8 cellular contexts compared by ENCODE assay signal in the genomic region with DNA sequence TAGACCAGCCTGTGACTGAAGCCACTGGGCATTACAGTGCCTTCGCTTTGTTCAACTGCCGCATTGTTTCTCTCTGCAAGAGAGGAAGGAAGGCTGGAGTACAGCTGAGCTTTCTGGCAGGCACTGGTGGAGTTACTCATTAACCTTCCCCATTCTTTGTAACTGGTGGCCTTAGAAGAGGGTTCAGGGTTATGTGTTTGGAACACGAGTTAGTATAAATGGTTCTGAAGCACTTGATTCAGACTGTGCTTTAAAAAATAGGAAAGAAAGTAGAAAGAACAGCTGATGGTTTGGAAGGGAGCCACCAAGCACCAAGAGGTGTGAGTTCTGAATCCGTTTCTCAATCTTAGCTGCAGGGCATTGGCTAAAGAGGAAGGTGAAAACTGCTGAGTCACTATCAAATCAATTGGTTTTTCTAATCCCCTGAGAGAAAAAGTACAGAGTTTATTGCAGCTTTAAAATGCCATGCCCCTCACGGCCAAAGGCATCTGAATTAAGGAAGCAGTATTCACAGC. TPM values are rescaled to one million over a fixed set of nuclear protein-coding genes. Genes with fewer than 3 reads are reported as not detected.
DNase-seq lines count a peak whose midpoint lies in the region; ATAC-seq and TF ChIP-seq lines count a peak whose summit lies in the region.

No MANE protein-coding gene starts in this region.

- H3K36me3 ChIP-seq in A673 (ENCODE audit: insufficient read depth, low read length, poor library complexity, severe bottlenecking) (no peaks in the 10 kb centered on the region), mucosa of rectum (ENCODE audit: control insufficient read depth in 2 of 2, insufficient read depth in 2 of 2, low read length in 2 of 2) (no peaks in the 10 kb centered on the region), uterus (no peaks in the 10 kb centered on the region)

- intact Hi-C loops in A673 (cut with micrococcal nuclease; ENCODE audit: unreplicated experiment) (loop anchor here (5.0 kb wide), 1 partner anchor 64 kb away; a partner anchor contains a TSS), uterus (cut with DNase I; ENCODE audit: low total_unique reads) (no loop called here)

- no TSS peak for BruUV-seq in A673 (replicated peaks; lab: Mats Ljungman, UMichigan)

- POLR2A ChIA-PET in A673 (lab: Charles Lee; ENCODE audit: low non-redundant PET), result interaction anchor here (0.6 kb wide), 1 partner anchor 63 kb away, joined by 3 read pairs; no protein-coding TSS in a partner anchor
- POLR2A ChIA-PET in RWPE1 (lab: Yijun Ruan, JAX; ENCODE audit: low non-redundant PET), result no interaction called here

- peaks cover 22% of the 10 kb centered on the region for H3K4me1 ChIP-seq in A673 (ENCODE audit: insufficient read depth, low read length, poor library complexity, severe bottlenecking)
- peaks cover 12 to 44% of the 10 kb centered on the region in 2 donors for H3K4me1 ChIP-seq in mucosa of rectum (ENCODE audit: control insufficient read depth in 2 of 2, insufficient read depth in 2 of 2, low read length in 2 of 2)
- no peaks in the 10 kb centered on the region for H3K4me1 ChIP-seq in uterus

- H3K4me3 ChIP-seq in A673 (ENCODE audit: low read depth, low read length, poor library complexity, severe bottlenecking) (no peak overlapping the region), epithelial cell of proximal tubule (ENCODE audit: low read depth, low read length) (peak overlapping the region; percentile 70), mucosa of rectum (ENCODE audit: low read length in 2 of 2) (peak overlapping the region; percentile 39 to 47), uterus (no peak overlapping the region)

- H3K27ac ChIP-seq in A673 (ENCODE audit: low read depth, low read length, poor library complexity, severe bottlenecking) (no peak overlapping the region), RWPE1 (no peak overlapping the region), mucosa of rectum (ENCODE audit: low read depth in 2 of 2, low read length in 2 of 2) (peak overlapping the region; percentile 50 to 81), uterus (no peak overlapping the region)

- no peak for TF ChIP-seq CTCF in A673 (conservative IDR thresholded peaks at IDR 0.05; ENCODE audit: low read depth, low read length)
- TF ChIP-seq CTCF in RWPE1 (conservative IDR thresholded peaks at IDR 0.05; ENCODE audit: low read depth), result no peak
- TF ChIP-seq CTCF in epithelial cell of proximal tubule (conservative IDR thresholded peaks at IDR 0.05; ENCODE audit: low read depth, low read length), result no peak
- no peak for TF ChIP-seq CTCF in uterus (IDR thresholded peaks at IDR 0.05)

- peak; percentile 60 for DNase-seq in A673 (ENCODE audit: low spot score)
- DNase-seq in GM19238 (ENCODE audit: insufficient read length, low spot score), result peak; percentile 25
- peak; percentile 57 for DNase-seq in RWPE1 (ENCODE audit: low spot score)
- peak; percentile 98 for DNase-seq in epithelial cell of proximal tubule (ENCODE audit: low read depth)
- DNase-seq in D341Med (ENCODE audit: low spot score), result no peak
- no peak for DNase-seq in uterus

- peak; percentile 83 for ATAC-seq in HG03159 (IDR thresholded peaks at IDR 0.05; ENCODE audit: unreplicated experiment)

- TF ChIP-seq POLR2A in uterus (IDR thresholded peaks at IDR 0.05), result no peak

- H3K9me3 ChIP-seq in A673 (ENCODE audit: low read depth, low read length, poor library complexity, severe bottlenecking), result no peaks in the 10 kb centered on the region
- H3K9me3 ChIP-seq in mucosa of rectum (ENCODE audit: control insufficient read depth in 2 of 2, low read length in 2 of 2), result no peaks in the 10 kb centered on the region
- H3K9me3 ChIP-seq in uterus, result no peaks in the 10 kb centered on the region

- CTCF ChIA-PET in A673 (lab: Charles Lee) (no interaction called here), RWPE1 (lab: Yijun Ruan, JAX) (interaction anchor here (0.9 kb wide), 1 partner anchor 120 kb away, joined by 6 read pairs; no protein-coding TSS in a partner anchor)

- H3K9ac ChIP-seq in mucosa of rectum (ENCODE audit: low read depth in 1 of 2, low read length in 2 of 2), result peak overlapping the region; percentile 1 to 44

- H3K27me3 ChIP-seq in A673 (replicated peaks; ENCODE audit: insufficient read depth, low read depth, low read length, poor library complexity) (no peaks in the 10 kb centered on the region), mucosa of rectum (ENCODE audit: control insufficient read depth in 2 of 2, insufficient read depth in 2 of 2, low read length in 2 of 2) (no peaks in the 10 kb centered on the region), uterus (no peaks in the 10 kb centered on the region)

RNA-seq across cellular contexts. Expression of a gene that starts 3.7 kb away (rescaled TPM):
- total RNA-seq in A673 (2021), result 0.28 and 0.42 TPM in 2 replicates
- 5.9 and 18.1 TPM in 2 replicates for total RNA-seq in epithelial cell of proximal tubule
- 1 to 10 TPM in 2 of 4 donors, under 1 TPM in 1, not detected in 1; 0.98 to 7.4 (median 6.4) TPM for total RNA-seq in uterus

Comparison
In these comparisons a context has a peak if more than half of its experiments do, and no peak if none do; other contexts are left out.
1. DNase-seq: peak in A673 (single experiment), GM19238 (single experiment), RWPE1 (single experiment) and epithelial cell of proximal tubule (single experiment); none in D341Med (single experiment) and uterus (0 of 2).
2. H3K27ac ChIP-seq: peak in mucosa of rectum (2 of 2); none in A673 (single experiment), RWPE1 (single experiment) and uterus (0 of 2).
3. H3K4me3 ChIP-seq: peak in epithelial cell of proximal tubule (single experiment) and mucosa of rectum (2 of 2); none in A673 (single experiment) and uterus (0 of 2).